ENCODE assay signal across 1 cellular context in genomic region chr5:127976525-127976924, GRCh38.
TF ChIP-seq lines count a peak whose summit lies in the region.

No MANE protein-coding gene starts in this region.

TF ChIP-seq in GM23338, 12 proteins besides CTCF, POLR2A, EP300 and RAD21 (continued from another document):
- TF ChIP-seq ZNF462 (CRISPR knock-in tag; IDR thresholded peaks at IDR 0.05) = no peak
- no peak for TF ChIP-seq ZNF114 (CRISPR knock-in tag; IDR thresholded peaks at IDR 0.05)
- no peak for TF ChIP-seq CREB1 (CRISPR knock-in tag; IDR thresholded peaks at IDR 0.05; ENCODE audit: low read depth)
- no peak for TF ChIP-seq EZH2 (IDR thresholded peaks at IDR 0.05; ENCODE audit: low read depth, unreplicated experiment)
- TF ChIP-seq ZNF331 (CRISPR knock-in tag; IDR thresholded peaks at IDR 0.05; ENCODE audit: low read depth) = no peak
- no peak for TF ChIP-seq ETS1 (IDR thresholded peaks at IDR 0.05)
- TF ChIP-seq POLR2AphosphoS5 (IDR thresholded peaks at IDR 0.05; ENCODE audit: low read depth) = no peak
- TF ChIP-seq NANOG (IDR thresholded peaks at IDR 0.05; ENCODE audit: borderline replicate concordance) = no peak
- no peak for TF ChIP-seq EZH2phosphoT487 (IDR thresholded peaks at IDR 0.05; ENCODE audit: unreplicated experiment)
TF ChIP-seq in GM23338: peak in this region for 0.
